Comparison of ENCODE assay signal across 23 cellular contexts in the genomic region with DNA sequence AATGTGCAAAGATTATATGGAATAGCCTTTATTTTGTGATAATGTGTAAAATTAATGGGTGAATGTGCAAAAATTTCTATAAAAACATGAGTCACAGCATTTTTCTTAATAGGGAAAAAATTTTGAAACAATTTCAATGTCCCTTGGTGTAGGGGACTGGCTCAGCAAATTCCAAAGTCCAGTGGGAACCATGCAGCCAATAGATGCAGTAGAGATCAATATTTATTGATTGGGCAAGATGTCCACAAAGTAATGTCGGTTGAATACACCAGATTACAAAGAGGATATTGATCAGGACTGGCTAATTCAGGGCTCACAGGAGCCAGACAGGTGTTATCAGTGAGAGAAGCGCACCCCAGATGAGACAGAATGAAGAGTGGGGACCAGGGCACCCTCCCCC.
"Had no signal": no experiment of that assay in that cellular context is flagged by ENCODE, and none has a peak within 500 bp of the region (broad histone marks: within the 10 kb centered on the region; RNA-seq: fewer than 3 reads in every experiment).

No MANE protein-coding gene starts in this region.

- H3K4me1 Mint-ChIP-seq: memory B cell; mesothelial cell of epicardium; neural progenitor cell; stimulated activated naive B cell treated with anti-CD40 and anti-IgM and Interleukin-4, amounts not matched to agents 10 μg/mL and 1 μg/mL and 100 μg/mL, for 72 hours; stimulated activated naive CD8-positive, alpha-beta T cell treated with anti-CD3 and anti-CD28 coated beads, Interleukin-15, amount 100 ng/mL, for 72 hours had no signal

- H3K27me3 ChIP-seq: gastrocnemius medialis, neural progenitor cell, pancreas, spleen, testis, tibial nerve had no signal

- H3K9me3 ChIP-seq: gastrocnemius medialis, testis had no signal

- ATAC-seq: gastrocnemius medialis; lower lobe of right lung; natural killer cell treated with Interleukin-12 subunit alpha and Interleukin-12 subunit beta and Interleukin-15 and Interleukin-18, amount 100 ng/mL, for 72 hours; pancreas; psoas muscle; sciatic nerve; stimulated activated naive B cell treated with anti-CD40 and anti-IgM and Interleukin-4, amounts not matched to agents 10 μg/mL and 1 μg/mL and 100 μg/mL, for 72 hours; stimulated activated naive CD8-positive, alpha-beta T cell treated with anti-CD3 and anti-CD28 coated beads, Interleukin-15, amount 100 ng/mL, for 72 hours had no signal

- H3K4me3 Mint-ChIP-seq: memory B cell; mesothelial cell of epicardium; natural killer cell treated with Interleukin-12 subunit alpha and Interleukin-12 subunit beta and Interleukin-15 and Interleukin-18, amount 100 ng/mL, for 72 hours; neural progenitor cell; stimulated activated naive B cell treated with anti-CD40 and anti-IgM and Interleukin-4, amounts not matched to agents 10 μg/mL and 1 μg/mL and 100 μg/mL, for 72 hours; stimulated activated naive CD8-positive, alpha-beta T cell treated with anti-CD3 and anti-CD28 coated beads, Interleukin-15, amount 100 ng/mL, for 72 hours had no signal

- H3K27me3 Mint-ChIP-seq: natural killer cell treated with Interleukin-12 subunit alpha and Interleukin-12 subunit beta and Interleukin-15 and Interleukin-18, amount 100 ng/mL, for 72 hours; stimulated activated naive B cell treated with anti-CD40 and anti-IgM and Interleukin-4, amounts not matched to agents 10 μg/mL and 1 μg/mL and 100 μg/mL, for 72 hours; stimulated activated naive CD8-positive, alpha-beta T cell treated with anti-CD3 and anti-CD28 coated beads, Interleukin-15, amount 100 ng/mL, for 72 hours had no signal

- H3K4me3 ChIP-seq: coronary artery, gastrocnemius medialis, lower lobe of right lung, neural progenitor cell, pancreas, psoas muscle, spleen, testis, tibial nerve had no signal

- H3K27ac Mint-ChIP-seq: memory B cell; mesothelial cell of epicardium; natural killer cell treated with Interleukin-12 subunit alpha and Interleukin-12 subunit beta and Interleukin-15 and Interleukin-18, amount 100 ng/mL, for 72 hours; neural progenitor cell; stimulated activated naive B cell treated with anti-CD40 and anti-IgM and Interleukin-4, amounts not matched to agents 10 μg/mL and 1 μg/mL and 100 μg/mL, for 72 hours had no signal

- H3K4me1 ChIP-seq: gastrocnemius medialis, lower lobe of right lung, neural progenitor cell, pancreas, psoas muscle, spleen, testis, tibial nerve had no signal

- H3K27ac ChIP-seq: coronary artery, gastrocnemius medialis, lower lobe of right lung, neural progenitor cell, pancreas, psoas muscle, spleen, testis, tibial nerve had no signal

- H3K9me3 Mint-ChIP-seq: natural killer cell treated with Interleukin-12 subunit alpha and Interleukin-12 subunit beta and Interleukin-15 and Interleukin-18, amount 100 ng/mL, for 72 hours had no signal

- DNase-seq: caudate nucleus; effector CD4-positive, alpha-beta T cell; gastrocnemius medialis; kidney glomerular epithelial cell; lower lobe of right lung; nucleus accumbens; psoas muscle; retina; stimulated activated CD4-positive, alpha-beta T cell treated with anti-CD3 and anti-CD28 coated beads, Interleukin-15, amount 100 ng/mL, for 24 hours; stimulated activated CD4-positive, alpha-beta T cell treated with anti-CD3 and anti-CD28 coated beads, Interleukin-1b, Interleukin-23, amount 100 ng/mL, for 48 hours; stimulated activated CD4-positive, alpha-beta T cell treated with anti-CD3 and anti-CD28 coated beads, Interleukin-4, amount 100 ng/mL, for 4 hours; stimulated activated naive B cell treated with anti-CD40 and anti-IgM and Interleukin-4, amounts not matched to agents 10 μg/mL and 1 μg/mL and 100 μg/mL, for 72 hours had no signal

- H3K36me3 ChIP-seq: gastrocnemius medialis had no signal
